8 cellular contexts compared by ENCODE assay signal in genomic region chr1:156746716-156747631, GRCh38. TPM values are rescaled to one million over a fixed set of nuclear protein-coding genes. Genes with fewer than 3 reads are reported as not detected.
DNase-seq lines count a peak whose midpoint lies in the region; ATAC-seq and TF ChIP-seq lines count a peak whose summit lies in the region.

No MANE protein-coding gene starts in this region.

- H3K9me3 Mint-ChIP-seq in activated T-helper 17 cell treated with anti-CD3 and anti-CD28 coated beads, Interleukin-2, amount 50 U/mL, for 72 hours: no peaks in the 10 kb centered on the region

- no peak overlapping the region for H2AFZ ChIP-seq in fibroblast of lung (ENCODE audit: low read length)

- peaks cover 34% of the 10 kb centered on the region for H3K4me1 ChIP-seq in fibroblast of lung (ENCODE audit: control insufficient read depth, extremely low read depth, insufficient read depth, low read length)
- H3K4me1 ChIP-seq in muscle layer of colon (ENCODE audit: insufficient read depth, low read length): peaks cover 39% of the 10 kb centered on the region

- H3K27me3 Mint-ChIP-seq in activated T-helper 17 cell treated with anti-CD3 and anti-CD28 coated beads, Interleukin-2, amount 50 U/mL, for 72 hours: no peaks in the 10 kb centered on the region

- peaks cover 75% of the 10 kb centered on the region for H3K79me2 ChIP-seq in fibroblast of lung (ENCODE audit: control insufficient read depth, insufficient read depth, low read length)

- H3K27ac ChIP-seq in fibroblast of lung (ENCODE audit: insufficient read depth, low read length) (peak overlapping the region; percentile 100), muscle layer of colon (ENCODE audit: low read depth, low read length) (peak overlapping the region; percentile 98), temporal lobe (ENCODE audit: low read depth, low read length) (peak overlapping the region; percentile 98)

- DNase-seq in COLO668 (lab: John Stamatoyannopoulos, UW; ENCODE audit: unreplicated experiment): peak; percentile 90
- peak; percentile 89 for DNase-seq in HT1080 (ENCODE audit: low read depth)
- DNase-seq in NCI-H82 treated with DMSO at 0.1 percent for 48 hours (lab: John Stamatoyannopoulos, UW; ENCODE audit: unreplicated experiment): peak; percentile 81
- DNase-seq in fibroblast of lung (ENCODE audit: low read depth in 2 of 2): peak; percentile 89 to 95

- peak overlapping the region; percentile 98 for H3K4me2 ChIP-seq in fibroblast of lung (ENCODE audit: extremely low read depth, insufficient read depth, low read length)

- peaks cover 17% of the 10 kb centered on the region for H3K36me3 ChIP-seq in fibroblast of lung (ENCODE audit: control insufficient read depth, insufficient read depth, low read length)
- peaks cover 31% of the 10 kb centered on the region for H3K36me3 ChIP-seq in muscle layer of colon (ENCODE audit: insufficient read depth, low read length)

- peaks cover 22% of the 10 kb centered on the region for H3K4me1 Mint-ChIP-seq in activated T-helper 17 cell treated with anti-CD3 and anti-CD28 coated beads, Interleukin-2, amount 50 U/mL, for 72 hours

- H3K9ac ChIP-seq in fibroblast of lung (ENCODE audit: insufficient read depth, low read length) (peak overlapping the region; percentile 96), muscle layer of colon (ENCODE audit: low read length) (peak overlapping the region; percentile 93)

- no peak for TF ChIP-seq CTCF in fibroblast of lung (conservative IDR thresholded peaks at IDR 0.05 in 1 of 2, IDR thresholded peaks at IDR 0.05 in 1 of 2; ENCODE audit: low read depth in 1 of 2, low read length in 2 of 2)

- no peak for ATAC-seq in activated T-helper 17 cell treated with anti-CD3 and anti-CD28 coated beads, Interleukin-2, amount 50 U/mL, for 72 hours (replicated peaks)
- ATAC-seq in GM21526 (IDR thresholded peaks at IDR 0.05; ENCODE audit: low FRiP score, unreplicated experiment): no peak

- no peaks in the 10 kb centered on the region for H4K20me1 ChIP-seq in fibroblast of lung (ENCODE audit: control insufficient read depth, extremely low read depth, insufficient read depth, low read length)

- peaks cover 91% of the 10 kb centered on the region for H3K36me3 Mint-ChIP-seq in activated T-helper 17 cell treated with anti-CD3 and anti-CD28 coated beads, Interleukin-2, amount 50 U/mL, for 72 hours (ENCODE audit: low read depth)

- H3K27ac Mint-ChIP-seq in activated T-helper 17 cell treated with anti-CD3 and anti-CD28 coated beads, Interleukin-2, amount 50 U/mL, for 72 hours: peak overlapping the region; percentile 97

- peak overlapping the region; percentile 97 for H3K4me3 Mint-ChIP-seq in activated T-helper 17 cell treated with anti-CD3 and anti-CD28 coated beads, Interleukin-2, amount 50 U/mL, for 72 hours

- H3K9me3 ChIP-seq in fibroblast of lung (ENCODE audit: control insufficient read depth, insufficient read depth, low read depth, low read length): no peaks in the 10 kb centered on the region
- H3K9me3 ChIP-seq in muscle layer of colon (ENCODE audit: low read length): no peaks in the 10 kb centered on the region

- H3K27me3 ChIP-seq in fibroblast of lung (ENCODE audit: control insufficient read depth, insufficient read depth, low read length): no peaks in the 10 kb centered on the region
- no peaks in the 10 kb centered on the region for H3K27me3 ChIP-seq in muscle layer of colon (ENCODE audit: control insufficient read depth in 1 of 2, insufficient read depth in 2 of 2, low read length in 2 of 2)

- H3K4me3 ChIP-seq in fibroblast of lung (replicated peaks in 1 of 4; ENCODE audit: control extremely low read depth in 1 of 4, insufficient read depth in 1 of 4, low read depth in 3 of 4, low read length in 4 of 4) (peak overlapping the region; percentile 51 to 95 (median 84)), muscle layer of colon (ENCODE audit: low read depth in 1 of 2, low read length in 2 of 2) (peak overlapping the region; percentile 59 to 90)

RNA-seq across cellular contexts. Expression of gene HDGF, which starts 4.5 kb away (rescaled TPM):
- 522 and 576 TPM in 2 replicates for total RNA-seq in HT1080 (2014; rRNA removed; shearing (Covaris generic))
- polyA plus RNA-seq in HT1080 (2015; cell fraction: cytosol; rRNA removed): 364 and 385 TPM in 2 replicates
- 227 and 246 TPM in 2 replicates for polyA plus RNA-seq in HT1080 (2015; cell fraction: nucleus; rRNA removed)
- 100 to 1,000 TPM; 270 to 361 TPM for total RNA-seq in activated T-helper 17 cell treated with anti-CD3 and anti-CD28 coated beads, Interleukin-2, amount 50 U/mL, for 72 hours
- total RNA-seq in fibroblast of lung: 108 and 138 TPM in 2 replicates
- 99.1 and 126 TPM in 2 replicates for polyA plus RNA-seq in fibroblast of lung
- polyA plus RNA-seq in fibroblast of lung (2012): 169 and 241 TPM in 2 replicates
- 156 and 196 TPM in 2 replicates for polyA minus RNA-seq in fibroblast of lung (ENCODE audit: low replicate concordance)
- total RNA-seq in temporal lobe: 72.0 TPM

RNA-seq across cellular contexts. Expression of gene MRPL24, which starts 6.1 kb away (rescaled TPM):
- total RNA-seq in HT1080 (2014; rRNA removed; shearing (Covaris generic)): 163 and 192 TPM in 2 replicates
- polyA plus RNA-seq in HT1080 (2015; cell fraction: cytosol; rRNA removed): 160 and 175 TPM in 2 replicates
- polyA plus RNA-seq in HT1080 (2015; cell fraction: nucleus; rRNA removed): 94.5 and 109 TPM in 2 replicates
- 10 to 100 TPM; 58.8 to 67.0 TPM for total RNA-seq in activated T-helper 17 cell treated with anti-CD3 and anti-CD28 coated beads, Interleukin-2, amount 50 U/mL, for 72 hours
- 39.8 and 58.8 TPM in 2 replicates for total RNA-seq in fibroblast of lung
- polyA plus RNA-seq in fibroblast of lung: 67.2 and 108 TPM in 2 replicates
- 84.6 and 128 TPM in 2 replicates for polyA plus RNA-seq in fibroblast of lung (2012)
- 49.8 and 84.4 TPM in 2 replicates for polyA minus RNA-seq in fibroblast of lung (ENCODE audit: low replicate concordance)
- total RNA-seq in temporal lobe: 11.6 TPM

RNA-seq across cellular contexts. Expression of gene ISG20L2, which starts 18.4 kb away (rescaled TPM):
- total RNA-seq in HT1080 (2014; rRNA removed; shearing (Covaris generic)): 27.6 and 39.8 TPM in 2 replicates
- 44.0 and 45.2 TPM in 2 replicates for polyA plus RNA-seq in HT1080 (2015; cell fraction: cytosol; rRNA removed)
- 32.8 and 38.5 TPM in 2 replicates for polyA plus RNA-seq in HT1080 (2015; cell fraction: nucleus; rRNA removed)
- total RNA-seq in activated T-helper 17 cell treated with anti-CD3 and anti-CD28 coated beads, Interleukin-2, amount 50 U/mL, for 72 hours: 10 to 100 TPM; 38.8 to 74.9 TPM
- total RNA-seq in fibroblast of lung (5.4 and 5.8 TPM in 2 replicates), temporal lobe (5.9 TPM)
- 23.6 and 29.9 TPM in 2 replicates for polyA plus RNA-seq in fibroblast of lung
- polyA plus RNA-seq in fibroblast of lung (2012): 17.3 and 18.9 TPM in 2 replicates
- polyA minus RNA-seq in fibroblast of lung (ENCODE audit: low replicate concordance): 64.3 and 80.6 TPM in 2 replicates

RNA-seq across cellular contexts. Expression of gene METTL25B, which starts 18.7 kb away (rescaled TPM):
- total RNA-seq in HT1080 (2014; rRNA removed; shearing (Covaris generic)): 10.9 and 15.7 TPM in 2 replicates
- 14.2 and 17.3 TPM in 2 replicates for polyA plus RNA-seq in HT1080 (2015; cell fraction: cytosol; rRNA removed)
- polyA plus RNA-seq in HT1080 (2015; cell fraction: nucleus; rRNA removed): 35.5 and 53.7 TPM in 2 replicates
- 10 to 100 TPM; 29.0 to 51.6 TPM for total RNA-seq in activated T-helper 17 cell treated with anti-CD3 and anti-CD28 coated beads, Interleukin-2, amount 50 U/mL, for 72 hours
- total RNA-seq in fibroblast of lung (12.6 and 17.3 TPM in 2 replicates), temporal lobe (6.6 TPM)
- polyA plus RNA-seq in fibroblast of lung: 5.5 and 6.4 TPM in 2 replicates
- 8.4 and 10.4 TPM in 2 replicates for polyA plus RNA-seq in fibroblast of lung (2012)
- polyA minus RNA-seq in fibroblast of lung (ENCODE audit: low replicate concordance): 13.9 and 23.2 TPM in 2 replicates

RNA-seq across cellular contexts. Expression of gene PRCC, which starts 20.4 kb away (rescaled TPM):
- total RNA-seq in HT1080 (2014; rRNA removed; shearing (Covaris generic)): 69.5 and 122 TPM in 2 replicates
- polyA plus RNA-seq in HT1080 (2015; cell fraction: cytosol; rRNA removed): 59.2 and 73.1 TPM in 2 replicates
- 77.3 and 85.0 TPM in 2 replicates for polyA plus RNA-seq in HT1080 (2015; cell fraction: nucleus; rRNA removed)
- total RNA-seq in activated T-helper 17 cell treated with anti-CD3 and anti-CD28 coated beads, Interleukin-2, amount 50 U/mL, for 72 hours: 10 to 100 TPM; 54.0 to 76.7 TPM
- total RNA-seq in fibroblast of lung: 10.5 and 13.2 TPM in 2 replicates
- polyA plus RNA-seq in fibroblast of lung: 52.0 and 75.8 TPM in 2 replicates
- polyA plus RNA-seq in fibroblast of lung (2012): 41.9 and 48.7 TPM in 2 replicates
- 98.8 and 140 TPM in 2 replicates for polyA minus RNA-seq in fibroblast of lung (ENCODE audit: low replicate concordance)
- total RNA-seq in temporal lobe: 26.3 TPM
